10 cellular contexts compared by ENCODE assay signal in genomic region chr7:66894463-66895080, GRCh38. TPM values are rescaled to one million over a fixed set of nuclear protein-coding genes. Genes with fewer than 3 reads are reported as not detected.
A peak's percentile ranks its signal among the peaks of the same experiment; 100 is the strongest.
DNase-seq lines count a peak whose midpoint lies in the region; ATAC-seq and TF ChIP-seq lines count a peak whose summit lies in the region.
"Had no signal": no experiment of that assay in that cellular context is flagged by ENCODE, and none has a peak within 500 bp of the region (broad histone marks: within the 10 kb centered on the region; RNA-seq: fewer than 3 reads in every experiment).

No MANE protein-coding gene starts in this region.

- peak; percentile 30 for TF ChIP-seq CTCF in GM06990 (IDR thresholded peaks at IDR 0.05; ENCODE audit: insufficient read depth, low read length, poor library complexity, severe bottlenecking)
- peak; percentile 28; the same call in 1 of the 2 replicates for TF ChIP-seq CTCF in Panc1 (IDR thresholded peaks at IDR 0.05)
- peak; percentile 2 for TF ChIP-seq CTCF in fibroblast of pulmonary artery (IDR thresholded peaks at IDR 0.05; ENCODE audit: low read length, missing control alignments)

- POLR2A ChIA-PET in Panc1 (lab: Charles Lee) (interaction anchor here (0.6 kb wide), 1 partner anchor 45 kb away, joined by 4 read pairs; no protein-coding TSS in a partner anchor), HEK293T (lab: Yijun Ruan, JAX) (no interaction called here)

- in situ Hi-C loops in Panc1 (cut with HindIII; ENCODE audit: low pct_unique_long_range_greater_than_20kb, low sequenced_read_pairs), result no loop called here

- H3K4me3 ChIP-seq in GM06990 (replicated peaks; ENCODE audit: low read depth, low read length), result no peak overlapping the region
- H3K4me3 ChIP-seq in Panc1 (ENCODE audit: low read depth in 2 of 2, low read length in 2 of 2), result no peak overlapping the region
- H3K4me3 ChIP-seq in fibroblast of pulmonary artery (replicated peaks; ENCODE audit: low read depth, low read length), result no peak overlapping the region

- intact Hi-C loops in Panc1 (cut with micrococcal nuclease; ENCODE audit: unreplicated experiment), result no loop called here

- no peaks in the 10 kb centered on the region for H3K27me3 ChIP-seq in GM06990 (replicated peaks; ENCODE audit: control insufficient read depth, insufficient read depth, low read length)
- H3K27me3 ChIP-seq in Panc1 (ENCODE audit: control insufficient read depth, insufficient read depth, low read length), result no peaks in the 10 kb centered on the region

- no peaks in the 10 kb centered on the region for H3K9me3 ChIP-seq in Panc1 (ENCODE audit: control insufficient read depth, insufficient read depth, low read depth, low read length)

- CTCF ChIA-PET in Panc1 (lab: Charles Lee), result no interaction called here
- CTCF ChIA-PET in HEK293T (lab: Yijun Ruan, JAX), result interaction anchor here (0.6 kb wide), 1 partner anchor 10 kb away, joined by 3 read pairs; no protein-coding TSS in a partner anchor

- H3K4me1 ChIP-seq in Panc1 (ENCODE audit: control insufficient read depth, insufficient read depth, low read length), result no peaks in the 10 kb centered on the region

- peaks cover 10% of the 10 kb centered on the region for H3K36me3 ChIP-seq in GM06990 (ENCODE audit: control insufficient read depth, insufficient read depth, low read length)
- H3K36me3 ChIP-seq in Panc1 (ENCODE audit: control insufficient read depth, insufficient read depth, low read length), result no peaks in the 10 kb centered on the region

- ATAC-seq in Panc1 (no peak), GM21423 (IDR thresholded peaks at IDR 0.05; ENCODE audit: unreplicated experiment) (no peak), GM19455 (IDR thresholded peaks at IDR 0.05; ENCODE audit: unreplicated experiment) (no peak)

- no TSS peak for BruUV-seq in Panc1 (replicated peaks; lab: Mats Ljungman, UMichigan)

- peak; percentile 46 for DNase-seq in A172 (ENCODE audit: low spot score)
- DNase-seq in GM06990 (ENCODE audit: extremely low read depth, insufficient read length), result no peak
- no peak for DNase-seq in Panc1 (ENCODE audit: low read depth, low spot score)
- DNase-seq in fibroblast of pulmonary artery (ENCODE audit: low read depth), result peak; percentile 28
- DNase-seq in cerebellar nuclear complex (lab: John Stamatoyannopoulos, UW), result no peak
- no peak for DNase-seq in HEK293T (ENCODE audit: extremely low spot score)
- DNase-seq: hippocampal formation, NCI-H510A treated with DMSO at 0.1 percent for 48 hours had no signal

- no peak overlapping the region for H3K27ac ChIP-seq in Panc1 (ENCODE audit: low read length)

TF ChIP-seq in HEK293T, 16 proteins besides CTCF, POLR2A, EP300 and RAD21:
- TF ChIP-seq NFRKB (IDR thresholded peaks at IDR 0.05) (no peak), FOXK2 (IDR thresholded peaks at IDR 0.05) (no peak), L3MBTL2 (conservative IDR thresholded peaks at IDR 0.05) (no peak), LEF1 (IDR thresholded peaks at IDR 0.05; ENCODE audit: borderline replicate concordance) (no peak), FOXM1 (IDR thresholded peaks at IDR 0.05; ENCODE audit: borderline replicate concordance) (no peak), FOXA1 (IDR thresholded peaks at IDR 0.05) (no peak), HDGF (IDR thresholded peaks at IDR 0.05; ENCODE audit: borderline replicate concordance) (no peak), ARNT (IDR thresholded peaks at IDR 0.05) (no peak), ZNF384 (IDR thresholded peaks at IDR 0.05) (no peak), ELF4 (IDR thresholded peaks at IDR 0.05) (no peak), CTBP1 (IDR thresholded peaks at IDR 0.05; ENCODE audit: borderline replicate concordance) (no peak), SP1 (IDR thresholded peaks at IDR 0.05) (no peak)

RNA-seq across cellular contexts. Expression of gene TMEM248, which starts 26.5 kb away (rescaled TPM):
- 124 and 129 TPM in 2 replicates for total RNA-seq in A172 (2014; rRNA removed; shearing (Covaris generic))
- total RNA-seq in Panc1 (2021; ENCODE audit: unreplicated experiment), result 176 TPM
- polyA plus RNA-seq in Panc1 (2012; ENCODE audit: insufficient read length), result 123 TPM

Comparison
In these comparisons a context has a peak if more than half of its experiments do, and no peak if none do; other contexts are left out.
1. DNase-seq: peak in A172 (single experiment) and fibroblast of pulmonary artery (single experiment); none in GM06990 (single experiment), Panc1 (single experiment), cerebellar nuclear complex (0 of 2) and HEK293T (single experiment).
2. Peak in every context shown above with its lines, with median percentiles within 50 percentile points of each other: CTCF ChIP-seq.